20 cellular contexts compared by ENCODE assay signal in genomic region chr12:473863-474577, GRCh38. TPM values are rescaled to one million over a fixed set of nuclear protein-coding genes. Genes with fewer than 3 reads are reported as not detected.
DNase-seq lines count a peak whose midpoint lies in the region; ATAC-seq, FAIRE-seq and TF ChIP-seq lines count a peak whose summit lies in the region.
"Had no signal": no experiment of that assay in that cellular context is flagged by ENCODE, and none has a peak within 500 bp of the region (broad histone marks: within the 10 kb centered on the region; RNA-seq: fewer than 3 reads in every experiment).

No MANE protein-coding gene starts in this region.

- H3K27ac Mint-ChIP-seq in endodermal cell: peak overlapping the region; percentile 92
- H3K27ac Mint-ChIP-seq: activated T-helper 2 cell treated with anti-CD3 and anti-CD28 coated beads, Interferon-gamma antibody, Interleukin-2, Interleukin-4, amounts not matched to agents 10 μg/mL and 5 μg/mL and 100 μg/mL, durations not matched to agents 14 hours and 24 hours and 36 hours had no signal

- H3K27ac ChIP-seq in endodermal cell (ENCODE audit: low read depth, low read length): no peak overlapping the region
- H3K27ac ChIP-seq in left lung: no peak overlapping the region
- no peak overlapping the region for H3K27ac ChIP-seq in uterus
- no peak overlapping the region for H3K27ac ChIP-seq in thyroid gland
- H3K27ac ChIP-seq in caudate nucleus (ENCODE audit: low read depth, low read length): no peak overlapping the region
- H3K27ac ChIP-seq: PC-9, psoas muscle, SK-N-MC, suprapubic skin had no signal

- H3K9me3 Mint-ChIP-seq in endodermal cell: no peaks in the 10 kb centered on the region
- H3K9me3 Mint-ChIP-seq: activated T-helper 2 cell treated with anti-CD3 and anti-CD28 coated beads, Interferon-gamma antibody, Interleukin-2, Interleukin-4, amounts not matched to agents 10 μg/mL and 5 μg/mL and 100 μg/mL, durations not matched to agents 14 hours and 24 hours and 36 hours had no signal

- H3K4me3 ChIP-seq in AG10803 (ENCODE audit: low read length): no peak overlapping the region
- no peak overlapping the region for H3K4me3 ChIP-seq in endodermal cell (ENCODE audit: low read length)
- no peak overlapping the region for H3K4me3 ChIP-seq in left lung
- no peak overlapping the region for H3K4me3 ChIP-seq in uterus
- no peak overlapping the region for H3K4me3 ChIP-seq in thyroid gland (replicated peaks in 1 of 3)
- H3K4me3 ChIP-seq: PC-9, psoas muscle, SK-N-MC, suprapubic skin had no signal

- no peaks in the 10 kb centered on the region for H3K9me3 ChIP-seq in endodermal cell (ENCODE audit: control insufficient read depth, low read length)
- H3K9me3 ChIP-seq in left lung: no peaks in the 10 kb centered on the region
- H3K9me3 ChIP-seq in uterus: no peaks in the 10 kb centered on the region
- no peaks in the 10 kb centered on the region for H3K9me3 ChIP-seq in thyroid gland
- H3K9me3 ChIP-seq: psoas muscle, suprapubic skin had no signal

- no peaks in the 10 kb centered on the region for H3K27me3 Mint-ChIP-seq in endodermal cell (ENCODE audit: insufficient read depth)

- H3K9ac ChIP-seq in endodermal cell (ENCODE audit: extremely low read depth, low read length, poor library complexity, severe bottlenecking): peak overlapping the region; percentile 53

- H3K36me3 Mint-ChIP-seq in endodermal cell (ENCODE audit: low read depth): peaks cover 34% of the 10 kb centered on the region

- H3K27me3 ChIP-seq in endodermal cell (ENCODE audit: control insufficient read depth, insufficient read depth, low read length, poor library complexity, severe bottlenecking) (no peaks in the 10 kb centered on the region), left lung (peaks cover 0 to 39% of the 10 kb centered on the region in 2 donors), uterus (no peaks in the 10 kb centered on the region), thyroid gland (no peaks in the 10 kb centered on the region)
- H3K27me3 ChIP-seq: suprapubic skin had no signal

- H3K4me1 Mint-ChIP-seq in endodermal cell: peaks cover 49% of the 10 kb centered on the region

- TF ChIP-seq CTCF in AG10803 (conservative IDR thresholded peaks at IDR 0.05; ENCODE audit: low read length): no peak
- TF ChIP-seq CTCF in endodermal cell (conservative IDR thresholded peaks at IDR 0.05): no peak
- no peak for TF ChIP-seq CTCF in left lung (IDR thresholded peaks at IDR 0.05)
- TF ChIP-seq CTCF in uterus (IDR thresholded peaks at IDR 0.05): no peak
- TF ChIP-seq CTCF in thyroid gland (IDR thresholded peaks at IDR 0.05): no peak

- peaks cover 4% of the 10 kb centered on the region for H3K4me1 ChIP-seq in endodermal cell (ENCODE audit: control insufficient read depth, insufficient read depth, low read length)
- no peaks in the 10 kb centered on the region for H3K4me1 ChIP-seq in left lung
- H3K4me1 ChIP-seq in uterus: no peaks in the 10 kb centered on the region
- H3K4me1 ChIP-seq in thyroid gland: no peaks in the 10 kb centered on the region
- H3K4me1 ChIP-seq: suprapubic skin had no signal

- DNase-seq in AG10803 (ENCODE audit: low read depth) (peak; percentile 17), HTR-8/SVneo (ENCODE audit: insufficient read length, low spot score) (peak; percentile 54), endodermal cell (peak; percentile 74), left lung (no peak), uterus (no peak), thyroid gland (no peak), caudate nucleus (lab: John Stamatoyannopoulos, UW) (no peak)
- DNase-seq: central memory CD4-positive, alpha-beta T cell; effector CD8-positive, alpha-beta T cell; H7; mesenchymal stem cell; NCI-H1105 treated with DMSO at 0.1 percent for 48 hours; NCI-H526; PC-9; psoas muscle had no signal

- ATAC-seq in left lung: peak; percentile 42
- ATAC-seq in HG02852 (IDR thresholded peaks at IDR 0.05; ENCODE audit: unreplicated experiment): no peak
- ATAC-seq: psoas muscle had no signal

- intact Hi-C loops in left lung (cut with DNase I): no loop called here
- intact Hi-C loops in uterus (cut with DNase I; ENCODE audit: low total_unique reads): no loop called here
- intact Hi-C loops in thyroid gland (cut with DNase I): no loop called here

- WGBS in endodermal cell (ENCODE audit: insufficient coverage in 1 of 2, insufficient read length in 1 of 2), 2 experiments: 75 to 89% methylated on average over 6 to 9 of the region's 9 CpGs
- WGBS in thyroid gland, 2 donors: 51 to 56% methylated on average over 9 of the region's 9 CpGs

- TF ChIP-seq POLR2A in uterus (IDR thresholded peaks at IDR 0.05) (no peak), thyroid gland (IDR thresholded peaks at IDR 0.05) (no peak)

- H3K4me3 Mint-ChIP-seq in endodermal cell: no peak overlapping the region

- no peak for FAIRE-seq in HTR-8/SVneo (lab: Jason Lieb, UNC)
- FAIRE-seq: islet of Langerhans had no signal

- peaks cover 8% of the 10 kb centered on the region for H3K36me3 ChIP-seq in endodermal cell (ENCODE audit: control insufficient read depth, insufficient read depth, low read length)
- H3K36me3 ChIP-seq in left lung: no peaks in the 10 kb centered on the region
- H3K36me3 ChIP-seq in uterus: no peaks in the 10 kb centered on the region
- H3K36me3 ChIP-seq in thyroid gland: no peaks in the 10 kb centered on the region
- H3K36me3 ChIP-seq: suprapubic skin had no signal

RNA-seq across cellular contexts. Expression of gene B4GALNT3, which starts 14.3 kb away (rescaled TPM):
- total RNA-seq in endodermal cell (100 to 1,000 TPM in 1 of 2 donors, 10 to 100 TPM in 1; 61.5 to 155 TPM), left lung (10 to 100 TPM; 31.4 to 34.0 TPM), uterus (10 to 100 TPM in 1 of 4 donors, 1 to 10 TPM in 3; 2.2 to 29.2 (median 3.1) TPM), thyroid gland (1 to 10 TPM; 3.9 to 6.6 (median 5.6) TPM)
- polyA plus RNA-seq in endodermal cell (2013, experiment 1 of 2): 13.3 TPM
- polyA plus RNA-seq in endodermal cell (2013, experiment 2 of 2): 15.9 TPM

Comparison
In these comparisons a context has a peak if more than half of its experiments do, and no peak if none do; other contexts are left out.
1. DNase-seq: peak in AG10803 (single experiment), HTR-8/SVneo (single experiment) and endodermal cell (single experiment); none in left lung (0 of 2), uterus (0 of 2), thyroid gland (0 of 2) and caudate nucleus (0 of 61).